ENCODE assay signal across 8 cellular contexts in genomic region chr19:10416380-10417257, GRCh38. TPM values are rescaled to one million over a fixed set of nuclear protein-coding genes. Genes with fewer than 3 reads are reported as not detected.
DNase-seq lines count a peak whose midpoint lies in the region; TF ChIP-seq lines count a peak whose summit lies in the region.

No MANE protein-coding gene starts in this region.

- TF ChIP-seq CTCF in left ventricle myocardium inferior (IDR thresholded peaks at IDR 0.05; ENCODE audit: borderline replicate concordance) (peak; percentile 82), uterus (IDR thresholded peaks at IDR 0.05) (peak; percentile 20 to 51 (median 36))

- H3K36me3 ChIP-seq in HAP-1 (replicated peaks): no peaks in the 10 kb centered on the region
- H3K36me3 ChIP-seq in adipocyte (ENCODE audit: control insufficient read depth, insufficient read depth, low read length, severe bottlenecking): no peaks in the 10 kb centered on the region
- no peaks in the 10 kb centered on the region for H3K36me3 ChIP-seq in left ventricle myocardium inferior
- H3K36me3 ChIP-seq in uterus: no peaks in the 10 kb centered on the region

- H3K27me3 ChIP-seq in HAP-1 (ENCODE audit: low read depth): no peaks in the 10 kb centered on the region
- H3K27me3 ChIP-seq in adipocyte (replicated peaks; ENCODE audit: control insufficient read depth, insufficient read depth, low read length): peaks cover 24% of the 10 kb centered on the region
- H3K27me3 ChIP-seq in left ventricle myocardium inferior (ENCODE audit: low read depth): peaks cover 57% of the 10 kb centered on the region
- peaks cover 20 to 33% of the 10 kb centered on the region in 2 donors for H3K27me3 ChIP-seq in uterus

- H3K4me3 ChIP-seq in HAP-1: peak overlapping the region; percentile 46
- peak overlapping the region; percentile 83 for H3K4me3 ChIP-seq in adipocyte (ENCODE audit: low read length)
- H3K4me3 ChIP-seq in left ventricle myocardium inferior: peak overlapping the region; percentile 72
- H3K4me3 ChIP-seq in uterus: no peak overlapping the region

- in situ Hi-C loops in HAP-1 (cut with MboI; ENCODE audit: low sequenced_read_pairs): no loop called here

- H3K4me1 ChIP-seq in HAP-1: peaks cover 23% of the 10 kb centered on the region
- H3K4me1 ChIP-seq in adipocyte (ENCODE audit: control insufficient read depth, insufficient read depth, low read length): peaks cover 16% of the 10 kb centered on the region
- H3K4me1 ChIP-seq in left ventricle myocardium inferior: peaks cover 57% of the 10 kb centered on the region
- peaks cover 0 to 32% of the 10 kb centered on the region in 2 donors for H3K4me1 ChIP-seq in uterus

- TF ChIP-seq POLR2A in uterus (IDR thresholded peaks at IDR 0.05): no peak

- DNase-seq in GM03348 (ENCODE audit: low spot score): peak; percentile 95
- peak; percentile 65 to 92 for DNase-seq in HAP-1 (ENCODE audit: low spot score in 2 of 2)
- peak; percentile 82 for DNase-seq in NCI-H1048 (lab: John Stamatoyannopoulos, UW)
- DNase-seq in T follicular helper cell (ENCODE audit: low read depth): peak; percentile 97
- DNase-seq in adipocyte (ENCODE audit: low read depth): peak; percentile 96
- DNase-seq in left ventricle myocardium inferior: peak; percentile 77
- peak; percentile 40 for DNase-seq in pulmonary artery endothelial cell (ENCODE audit: low read depth, low spot score)
- peak in 1 of 2 donors; percentile 49 for DNase-seq in uterus

- H3K27ac ChIP-seq in left ventricle myocardium inferior (replicated peaks) (peak overlapping the region; percentile 37), uterus (no peak overlapping the region)

- peak overlapping the region; percentile 80 for H3K9ac ChIP-seq in adipocyte (ENCODE audit: low read length)

- peaks cover 8% of the 10 kb centered on the region; the same call in 1 of the 2 replicates for H3K9me3 ChIP-seq in HAP-1
- no peaks in the 10 kb centered on the region for H3K9me3 ChIP-seq in adipocyte (ENCODE audit: control insufficient read depth, low read length)
- no peaks in the 10 kb centered on the region for H3K9me3 ChIP-seq in left ventricle myocardium inferior (replicated peaks)
- H3K9me3 ChIP-seq in uterus: no peaks in the 10 kb centered on the region

- intact Hi-C loops in left ventricle myocardium inferior (cut with micrococcal nuclease) (no loop called here), uterus (cut with DNase I; ENCODE audit: low total_unique reads) (no loop called here)

RNA-seq across cellular contexts. Expression of gene PDE4A, which starts 3.7 kb away (rescaled TPM):
- total RNA-seq in left ventricle myocardium inferior (20.0 TPM), pulmonary artery endothelial cell (2.6 and 2.7 TPM in 2 replicates), uterus (10 to 100 TPM in 1 of 4 donors, 1 to 10 TPM in 3; 3.2 to 10.6 (median 4.1) TPM)

RNA-seq across cellular contexts. Expression of gene CDC37, which starts 13.3 kb away (rescaled TPM):
- total RNA-seq in left ventricle myocardium inferior: 142 TPM
- 335 and 371 TPM in 2 replicates for total RNA-seq in pulmonary artery endothelial cell
- total RNA-seq in uterus: 100 to 1,000 TPM in 2 of 4 donors, 10 to 100 TPM in 2; 41.5 to 163 (median 129) TPM

RNA-seq across cellular contexts. Expression of gene TYK2, which starts 36.2 kb away (rescaled TPM):
- total RNA-seq in left ventricle myocardium inferior: 55.1 TPM
- total RNA-seq in pulmonary artery endothelial cell: 96.9 and 143 TPM in 2 replicates
- 100 to 1,000 TPM in 1 of 4 donors, 10 to 100 TPM in 3; 22.0 to 112 (median 67.8) TPM for total RNA-seq in uterus

Comparison
In these comparisons a context has a peak if more than half of its experiments do, and no peak if none do; other contexts are left out.
1. H3K4me3 ChIP-seq: peak in HAP-1 (single experiment), adipocyte (single experiment) and left ventricle myocardium inferior (single experiment); none in uterus (0 of 2).